10 cellular contexts compared by ENCODE assay signal in genomic region chrX:46653482-46653881, GRCh38.
A peak's percentile ranks its signal among the peaks of the same experiment; 100 is the strongest.
DNase-seq lines count a peak whose midpoint lies in the region; ATAC-seq and TF ChIP-seq lines count a peak whose summit lies in the region.
"Had no signal": no experiment of that assay in that cellular context is flagged by ENCODE, and none has a peak within 500 bp of the region (broad histone marks: within the 10 kb centered on the region; RNA-seq: fewer than 3 reads in every experiment).

No MANE protein-coding gene starts in this region.

- peaks cover 0 to 8% (median 0%) of the 10 kb centered on the region in 3 donors for H3K27me3 Mint-ChIP-seq in CD14-positive monocyte (ENCODE audit: low read depth in 3 of 3)
- H3K27me3 Mint-ChIP-seq: dendritic cell treated with granulocyte-macrophage colony-stimulating factor and Interleukin-4, amounts not matched to agents 40 ng/mL and 50 ng/mL, for 4 days had no signal

- peak overlapping the region in 1 of 7 donors; percentile 44 for H3K27ac Mint-ChIP-seq in CD14-positive monocyte
- H3K27ac Mint-ChIP-seq: dendritic cell treated with granulocyte-macrophage colony-stimulating factor and Interleukin-4, amounts not matched to agents 40 ng/mL and 50 ng/mL, for 4 days had no signal

- H3K4me2 ChIP-seq in PC-3 (ENCODE audit: low read length) = peak overlapping the region; percentile 31; the same call in 1 of the 2 replicates

- peak; percentile 41 for TF ChIP-seq CTCF in CD14-positive monocyte (IDR thresholded peaks at IDR 0.05)
- peak; percentile 49; the same call in 1 of the 2 replicates for TF ChIP-seq CTCF in GM12875 (IDR thresholded peaks at IDR 0.05; ENCODE audit: borderline replicate concordance, insufficient read depth, low read depth, low read length)
- TF ChIP-seq CTCF in PC-3 (conservative IDR thresholded peaks at IDR 0.05; ENCODE audit: low read depth, low read length) = peak; percentile 65
- TF ChIP-seq CTCF in foreskin keratinocyte (conservative IDR thresholded peaks at IDR 0.05) = peak; percentile 58

- no peak overlapping the region for H3K9ac ChIP-seq in PC-3 (ENCODE audit: low read length)

- H3K4me1 ChIP-seq in PC-3 (ENCODE audit: insufficient read depth, low read length) (peaks cover 12% of the 10 kb centered on the region), foreskin keratinocyte (peaks cover 3% of the 10 kb centered on the region)

- H2AFZ ChIP-seq in PC-3 (ENCODE audit: low read length) = no peak overlapping the region

- CTCF ChIA-PET in PC-3 (lab: Charles Lee) = no interaction called here

- H3K27ac ChIP-seq in PC-3 (ENCODE audit: low read length) (peak overlapping the region; percentile 36), foreskin keratinocyte (no peak overlapping the region)
- H3K27ac ChIP-seq: skin epidermis had no signal

- no peaks in the 10 kb centered on the region for H3F3A ChIP-seq in PC-3 (ENCODE audit: low read length, unreplicated experiment)

- peaks cover 2% of the 10 kb centered on the region; the same call in 1 of the 2 replicates for H3K36me3 ChIP-seq in PC-3 (ENCODE audit: low read depth, low read length)

- H3K27me3 ChIP-seq in PC-3 (ENCODE audit: low read length) (no peaks in the 10 kb centered on the region), foreskin keratinocyte (no peaks in the 10 kb centered on the region)

- no TSS peak for BruUV-seq in PC-3 (replicated peaks; lab: Mats Ljungman, UMichigan)

- H3K9me3 ChIP-seq in PC-3 (ENCODE audit: low read length) = no peaks in the 10 kb centered on the region

- H3K36me3 Mint-ChIP-seq in CD14-positive monocyte = no peaks in the 10 kb centered on the region

- H3K4me1 Mint-ChIP-seq in CD14-positive monocyte = peaks cover 30% of the 10 kb centered on the region

- no peak overlapping the region for H3K4me3 Mint-ChIP-seq in CD14-positive monocyte
- H3K4me3 Mint-ChIP-seq: dendritic cell treated with granulocyte-macrophage colony-stimulating factor and Interleukin-4, amounts not matched to agents 40 ng/mL and 50 ng/mL, for 4 days had no signal

- no peak for DNase-seq in CD14-positive monocyte (ENCODE audit: low spot score)
- DNase-seq in PC-3 = peak; percentile 48
- no peak for DNase-seq in foreskin keratinocyte

- no peak for ATAC-seq in PC-3
- no peak for ATAC-seq in foreskin keratinocyte
- ATAC-seq in HG02840 (IDR thresholded peaks at IDR 0.05; ENCODE audit: low FRiP score, unreplicated experiment) = no peak
- ATAC-seq in GM21825 (IDR thresholded peaks at IDR 0.05; ENCODE audit: unreplicated experiment) = no peak
- no peak for ATAC-seq in GM21529 (IDR thresholded peaks at IDR 0.05; ENCODE audit: unreplicated experiment)
- ATAC-seq: left lobe of liver had no signal

- intact Hi-C loops in CD14-positive monocyte (cut with micrococcal nuclease) (no loop called here), PC-3 (cut with micrococcal nuclease) (loop anchor here (5.0 kb wide), 1 partner anchor 104 kb away; the partner anchor contains the start of gene SLC9A7)

- H3K4me3 ChIP-seq in GM12875 (ENCODE audit: low read depth, low read length) (no peak overlapping the region), PC-3 (ENCODE audit: low read length) (no peak overlapping the region)
- H3K4me3 ChIP-seq: skin epidermis had no signal

- no peaks in the 10 kb centered on the region for H3K9me2 ChIP-seq in PC-3 (replicated peaks; ENCODE audit: low read length)

- no peaks in the 10 kb centered on the region for H4K20me1 ChIP-seq in PC-3 (ENCODE audit: low read length)

- POLR2A ChIA-PET in PC-3 (lab: Charles Lee; ENCODE audit: unreplicated experiment) = no interaction called here

- no peaks in the 10 kb centered on the region for H3K79me2 ChIP-seq in PC-3 (ENCODE audit: low read length)

- peaks cover 0 to 5% (median 0%) of the 10 kb centered on the region in 7 donors for H3K9me3 Mint-ChIP-seq in CD14-positive monocyte
- H3K9me3 Mint-ChIP-seq: dendritic cell treated with granulocyte-macrophage colony-stimulating factor and Interleukin-4, amounts not matched to agents 40 ng/mL and 50 ng/mL, for 4 days had no signal
